1 cellular context compared by ENCODE assay signal in genomic region chr6:38179794-38180430, GRCh38.
TF ChIP-seq lines count a peak whose summit lies in the region.

No MANE protein-coding gene starts in this region.

TF ChIP-seq in SK-N-SH treated with all-trans-retinoic acid at 6 μM for 48 hours, 23 proteins besides CTCF, POLR2A, EP300 and RAD21 (continued from another document):
- TF ChIP-seq, protein P1, sequence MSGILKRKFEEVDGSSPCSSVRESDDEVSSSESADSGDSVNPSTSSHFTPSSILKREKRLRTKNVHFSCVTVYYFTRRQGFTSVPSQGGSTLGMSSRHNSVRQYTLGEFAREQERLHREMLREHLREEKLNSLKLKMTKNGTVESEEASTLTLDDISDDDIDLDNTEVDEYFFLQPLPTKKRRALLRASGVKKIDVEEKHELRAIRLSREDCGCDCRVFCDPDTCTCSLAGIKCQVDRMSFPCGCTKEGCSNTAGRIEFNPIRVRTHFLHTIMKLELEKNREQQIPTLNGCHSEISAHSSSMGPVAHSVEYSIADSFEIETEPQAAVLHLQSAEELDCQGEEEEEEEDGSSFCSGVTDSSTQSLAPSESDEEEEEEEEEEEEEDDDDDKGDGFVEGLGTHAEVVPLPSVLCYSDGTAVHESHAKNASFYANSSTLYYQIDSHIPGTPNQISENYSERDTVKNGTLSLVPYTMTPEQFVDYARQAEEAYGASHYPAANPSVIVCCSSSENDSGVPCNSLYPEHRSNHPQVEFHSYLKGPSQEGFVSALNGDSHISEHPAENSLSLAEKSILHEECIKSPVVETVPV (CRISPR knock-in tag; IDR thresholded peaks at IDR 0.05): no peak
- TF ChIP-seq ZC3H10 (CRISPR knock-in tag; IDR thresholded peaks at IDR 0.05): no peak
- no peak for TF ChIP-seq RARB (CRISPR knock-in tag; IDR thresholded peaks at IDR 0.05)
- no peak for TF ChIP-seq BACH2 (CRISPR knock-in tag; IDR thresholded peaks at IDR 0.05; ENCODE audit: borderline replicate concordance)
- TF ChIP-seq ZFP30 (CRISPR knock-in tag; IDR thresholded peaks at IDR 0.05): no peak
- no peak for TF ChIP-seq PPARA (CRISPR knock-in tag; IDR thresholded peaks at IDR 0.05; ENCODE audit: borderline replicate concordance)
- no peak for TF ChIP-seq ARNTL (CRISPR knock-in tag; IDR thresholded peaks at IDR 0.05; ENCODE audit: borderline replicate concordance, low read depth)
- TF ChIP-seq CREB5 (CRISPR knock-in tag; IDR thresholded peaks at IDR 0.05; ENCODE audit: low read depth): no peak
- no peak for TF ChIP-seq ZNF8 (CRISPR knock-in tag; IDR thresholded peaks at IDR 0.05)
- TF ChIP-seq CSDC2 (CRISPR knock-in tag; IDR thresholded peaks at IDR 0.05): no peak
- TF ChIP-seq TOX (CRISPR knock-in tag; IDR thresholded peaks at IDR 0.05; ENCODE audit: borderline replicate concordance): no peak
- no peak for TF ChIP-seq ZNF70 (CRISPR knock-in tag; IDR thresholded peaks at IDR 0.05)
